ENCODE assay signal across 17 cellular contexts in the genomic region with DNA sequence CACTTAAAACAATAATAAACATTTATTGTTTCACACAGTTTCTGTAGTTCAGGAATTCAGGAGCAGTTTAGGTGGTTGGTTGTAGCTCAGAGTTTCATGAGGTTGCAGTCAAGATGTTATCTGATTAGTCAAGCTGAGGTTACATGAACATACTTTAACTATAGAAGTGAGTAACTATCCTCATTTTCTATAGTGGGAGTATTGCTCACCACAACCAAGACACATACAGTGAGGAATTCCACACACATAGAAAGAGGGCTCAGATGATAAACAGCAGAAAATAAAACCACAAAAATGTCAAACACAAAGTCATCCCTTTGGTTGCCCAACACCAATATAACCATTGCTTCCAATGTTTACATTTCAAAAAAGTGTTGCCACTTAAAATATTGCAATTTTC. TPM values are rescaled to one million over a fixed set of nuclear protein-coding genes. Genes with fewer than 3 reads are reported as not detected.
A peak's percentile ranks its signal among the peaks of the same experiment; 100 is the strongest.
DNase-seq lines count a peak whose midpoint lies in the region; ATAC-seq and TF ChIP-seq lines count a peak whose summit lies in the region.
"Had no signal": no experiment of that assay in that cellular context is flagged by ENCODE, and none has a peak within 500 bp of the region (broad histone marks: within the 10 kb centered on the region; RNA-seq: fewer than 3 reads in every experiment).

No MANE protein-coding gene starts in this region.

- H3K9me3 Mint-ChIP-seq in activated CD8-positive, alpha-beta T cell treated with anti-CD3 and anti-CD28 coated beads, Interleukin-2, amount 10 ng/mL, durations not matched to agents 7 days and 5 days (ENCODE audit: insufficient read depth), result peaks cover 7% of the 10 kb centered on the region

- no peak overlapping the region for H2AFZ ChIP-seq in hepatocyte

- no peak overlapping the region for H3K27ac ChIP-seq in hepatocyte
- H3K27ac ChIP-seq: BLaER1, heart left ventricle, pancreas had no signal

- peaks cover 2% of the 10 kb centered on the region for H3K27me3 Mint-ChIP-seq in activated CD8-positive, alpha-beta T cell treated with anti-CD3 and anti-CD28 coated beads, Interleukin-2, amount 10 ng/mL, durations not matched to agents 7 days and 5 days (ENCODE audit: low read depth)

- H3K36me3 Mint-ChIP-seq in activated CD8-positive, alpha-beta T cell treated with anti-CD3 and anti-CD28 coated beads, Interleukin-2, amount 10 ng/mL, durations not matched to agents 7 days and 5 days (ENCODE audit: low read depth), result no peaks in the 10 kb centered on the region

- no peak for TF ChIP-seq CTCF in AG10803 (conservative IDR thresholded peaks at IDR 0.05; ENCODE audit: low read length)
- no peak for TF ChIP-seq CTCF in astrocyte of the cerebellum (IDR thresholded peaks at IDR 0.05; ENCODE audit: low read depth, low read length, missing control alignments)
- TF ChIP-seq CTCF in hepatocyte (IDR thresholded peaks at IDR 0.05; ENCODE audit: poor library complexity), result no peak

- no peaks in the 10 kb centered on the region for H3K4me1 ChIP-seq in hepatocyte (ENCODE audit: insufficient read depth)
- H3K4me1 ChIP-seq: BLaER1, heart left ventricle, pancreas had no signal

- no peak overlapping the region for H3K4me2 ChIP-seq in hepatocyte
- H3K4me2 ChIP-seq: BLaER1 had no signal

- no peaks in the 10 kb centered on the region for H3K79me2 ChIP-seq in hepatocyte

- no peak overlapping the region for H3K4me3 Mint-ChIP-seq in activated CD8-positive, alpha-beta T cell treated with anti-CD3 and anti-CD28 coated beads, Interleukin-2, amount 10 ng/mL, durations not matched to agents 7 days and 5 days
- H3K4me3 Mint-ChIP-seq: activated CD4-positive, alpha-beta memory T cell treated with anti-CD3 and anti-CD28 coated beads, Interleukin-2, amount 10 ng/mL, durations not matched to agents 7 days and 5 days had no signal

- no peaks in the 10 kb centered on the region for H3K9me3 ChIP-seq in hepatocyte (ENCODE audit: low read depth)
- H3K9me3 ChIP-seq: pancreas had no signal

- POLR2A ChIA-PET in activated CD8-positive, alpha-beta T cell treated with anti-CD3 and anti-CD28 coated beads, Interleukin-2, amount 10 ng/mL, durations not matched to agents 7 days and 5 days (lab: Charles Lee), result no interaction called here

- CTCF ChIA-PET in activated CD8-positive, alpha-beta T cell treated with anti-CD3 and anti-CD28 coated beads, Interleukin-2, amount 10 ng/mL, durations not matched to agents 7 days and 5 days (lab: Charles Lee), result interaction anchor here (1.3 kb wide), 1 partner anchor 38 kb away, joined by 4 read pairs; no protein-coding TSS in a partner anchor

- H3K36me3 ChIP-seq in hepatocyte (replicated peaks; ENCODE audit: insufficient read depth, low read depth), result no peaks in the 10 kb centered on the region
- H3K36me3 ChIP-seq: BLaER1, heart left ventricle, pancreas had no signal

- no peaks in the 10 kb centered on the region for H3K9me2 ChIP-seq in hepatocyte (replicated peaks; ENCODE audit: insufficient read depth)

- no peak overlapping the region for H3K27ac Mint-ChIP-seq in activated CD8-positive, alpha-beta T cell treated with anti-CD3 and anti-CD28 coated beads, Interleukin-2, amount 10 ng/mL, durations not matched to agents 7 days and 5 days
- H3K27ac Mint-ChIP-seq: activated CD4-positive, alpha-beta memory T cell treated with anti-CD3 and anti-CD28 coated beads, Interleukin-2, amount 10 ng/mL, durations not matched to agents 7 days and 5 days had no signal

- no peaks in the 10 kb centered on the region for H4K20me1 ChIP-seq in hepatocyte (ENCODE audit: insufficient read depth, poor library complexity, severe bottlenecking)
- H4K20me1 ChIP-seq: BLaER1 had no signal

- no peaks in the 10 kb centered on the region for H3K27me3 ChIP-seq in hepatocyte
- H3K27me3 ChIP-seq: BLaER1, heart left ventricle, pancreas had no signal

- H3K4me1 Mint-ChIP-seq in activated CD8-positive, alpha-beta T cell treated with anti-CD3 and anti-CD28 coated beads, Interleukin-2, amount 10 ng/mL, durations not matched to agents 7 days and 5 days (ENCODE audit: low read depth), result no peaks in the 10 kb centered on the region

- ATAC-seq in activated CD8-positive, alpha-beta T cell treated with anti-CD3 and anti-CD28 coated beads, Interleukin-2, amount 10 ng/mL, durations not matched to agents 7 days and 5 days, result no peak
- ATAC-seq: GM12878, heart left ventricle, pancreas had no signal

- peak; percentile 88 for DNase-seq in AG10803 (ENCODE audit: low read depth)
- peak; percentile 36 for DNase-seq in HS-27A (ENCODE audit: low read depth)
- DNase-seq in astrocyte of the cerebellum (ENCODE audit: low read depth), result peak; percentile 16
- peak; percentile 63 for DNase-seq in foreskin melanocyte
- DNase-seq in activated CD8-positive, alpha-beta T cell treated with anti-CD3 and anti-CD28 coated beads, Interleukin-2, amount 10 ng/mL, durations not matched to agents 7 days and 5 days, result no peak
- no peak for DNase-seq in hepatocyte (ENCODE audit: low spot score)
- no peak for DNase-seq in SIG-M5 (lab: John Stamatoyannopoulos, UW)
- DNase-seq in NCI-H1930 (lab: John Stamatoyannopoulos, UW), result no peak
- DNase-seq: activated CD4-positive, alpha-beta memory T cell treated with anti-CD3 and anti-CD28 coated beads, Interleukin-2, amount 10 ng/mL, durations not matched to agents 7 days and 5 days; activated effector memory CD4-positive, alpha-beta T cell treated with Interleukin-2 at 50 U/mL for 16 hours; heart left ventricle; MM.1S; NCI-H2081; NCI-H82; pancreas had no signal

- in situ Hi-C loops in astrocyte of the cerebellum (cut with HindIII; ENCODE audit: low sequenced_read_pairs), result no loop called here

- H3K4me3 ChIP-seq in AG10803 (ENCODE audit: low read length) (no peak overlapping the region), astrocyte of the cerebellum (ENCODE audit: low read depth, low read length) (no peak overlapping the region), hepatocyte (no peak overlapping the region)
- H3K4me3 ChIP-seq: BLaER1, GM12878, heart left ventricle, pancreas had no signal

RNA-seq across cellular contexts. Expression of gene SCN11A, which starts 13.6 kb away (rescaled TPM):
- not detected for total RNA-seq in activated CD8-positive, alpha-beta T cell treated with anti-CD3 and anti-CD28 coated beads, Interleukin-2, amount 10 ng/mL, durations not matched to agents 7 days and 5 days
- 3.7 and 3.9 TPM in 2 replicates for total RNA-seq in hepatocyte
- 0.86 and 1.9 TPM in 2 replicates for polyA plus RNA-seq in hepatocyte
- total RNA-seq: activated CD4-positive, alpha-beta memory T cell treated with anti-CD3 and anti-CD28 coated beads, Interleukin-2, amount 10 ng/mL, durations not matched to agents 7 days and 5 days had no signal

RNA-seq across cellular contexts. Expression of gene WDR48, which starts 13.7 kb away (rescaled TPM):
- 10 to 100 TPM; 19.7 to 22.5 TPM for total RNA-seq in activated CD8-positive, alpha-beta T cell treated with anti-CD3 and anti-CD28 coated beads, Interleukin-2, amount 10 ng/mL, durations not matched to agents 7 days and 5 days
- 34.7 and 37.0 TPM in 2 replicates for total RNA-seq in hepatocyte
- polyA plus RNA-seq in hepatocyte, result 24.6 and 25.0 TPM in 2 replicates

Comparison
In these comparisons a context has a peak if more than half of its experiments do, and no peak if none do; other contexts are left out.
1. DNase-seq: peak in AG10803 (single experiment), HS-27A (single experiment), astrocyte of the cerebellum (single experiment) and foreskin melanocyte (single experiment); none in activated CD8-positive, alpha-beta T cell treated with anti-CD3 and anti-CD28 coated beads, Interleukin-2, amount 10 ng/mL, durations not matched to agents 7 days and 5 days (single experiment), hepatocyte (single experiment), SIG-M5 (single experiment) and NCI-H1930 (0 of 2).